ENCODE assay signal across 31 cellular contexts in genomic region chr3:76651784-76652183, GRCh38.
A peak's percentile ranks its signal among the peaks of the same experiment; 100 is the strongest.
DNase-seq lines count a peak whose midpoint lies in the region; ATAC-seq and TF ChIP-seq lines count a peak whose summit lies in the region.
"Had no signal": no experiment of that assay in that cellular context is flagged by ENCODE, and none has a peak within 500 bp of the region (broad histone marks: within the 10 kb centered on the region; RNA-seq: fewer than 3 reads in every experiment).

No MANE protein-coding gene starts in this region.

- H3K9me3 ChIP-seq in hepatocyte (ENCODE audit: low read depth), result no peaks in the 10 kb centered on the region
- H3K9me3 ChIP-seq: esophagus muscularis mucosa, heart right ventricle, neutrophil, right lobe of liver had no signal

- 87% methylated on average over 1 of the region's 1 CpG for WGBS in hepatocyte (ENCODE audit: low lambda C conversion rate, missing lambda C conversion rate)

- TF ChIP-seq CTCF in hepatocyte (IDR thresholded peaks at IDR 0.05; ENCODE audit: poor library complexity), result no peak

- no peak overlapping the region for H3K27ac Mint-ChIP-seq in activated T-helper 17 cell treated with anti-CD3 and anti-CD28 coated beads, Interleukin-2, amount 50 U/mL, for 72 hours
- H3K27ac Mint-ChIP-seq: activated CD4-positive, alpha-beta memory T cell treated with anti-CD3 and anti-CD28 coated beads for 36 hours; activated naive CD8-positive, alpha-beta T cell; CD4-positive, CD25-positive, alpha-beta regulatory T cell; immature natural killer cell; progenitor cell of endocrine pancreas; type B pancreatic cell had no signal

- H2AFZ ChIP-seq in hepatocyte, result no peak overlapping the region

- H3K4me1 ChIP-seq in hepatocyte (ENCODE audit: insufficient read depth), result no peaks in the 10 kb centered on the region
- H3K4me1 ChIP-seq: esophagus muscularis mucosa, heart right ventricle, right lobe of liver had no signal

- no peaks in the 10 kb centered on the region for H3K36me3 ChIP-seq in hepatocyte (replicated peaks; ENCODE audit: insufficient read depth, low read depth)
- H3K36me3 ChIP-seq: esophagus muscularis mucosa, heart right ventricle, neutrophil, right lobe of liver had no signal

- no peaks in the 10 kb centered on the region for H3K79me2 ChIP-seq in hepatocyte

- ATAC-seq in activated T-cell treated with anti-CD3 and anti-CD28 coated beads, Interleukin-2, amount 50 U/mL, for 4 hours, result no peak
- ATAC-seq in activated T-helper 17 cell treated with anti-CD3 and anti-CD28 coated beads, Interleukin-2, amount 50 U/mL, for 72 hours (replicated peaks), result no peak
- ATAC-seq: heart right ventricle, HepG2, right lobe of liver had no signal

- no peaks in the 10 kb centered on the region for H3K9me2 ChIP-seq in hepatocyte (replicated peaks; ENCODE audit: insufficient read depth)

- H3K4me3 Mint-ChIP-seq in activated T-cell treated with anti-CD3 and anti-CD28 coated beads, Interleukin-2, amount 50 U/mL, for 4 hours, result no peak overlapping the region
- H3K4me3 Mint-ChIP-seq in activated T-helper 17 cell treated with anti-CD3 and anti-CD28 coated beads, Interleukin-2, amount 50 U/mL, for 72 hours, result no peak overlapping the region
- H3K4me3 Mint-ChIP-seq: activated CD4-positive, alpha-beta memory T cell treated with anti-CD3 and anti-CD28 coated beads for 36 hours; activated naive CD8-positive, alpha-beta T cell; CD4-positive, CD25-positive, alpha-beta regulatory T cell; immature natural killer cell; type B pancreatic cell had no signal

- H3K27me3 Mint-ChIP-seq in activated T-cell treated with anti-CD3 and anti-CD28 coated beads, Interleukin-2, amount 50 U/mL, for 4 hours (ENCODE audit: low read depth), result no peaks in the 10 kb centered on the region
- no peaks in the 10 kb centered on the region for H3K27me3 Mint-ChIP-seq in activated T-helper 17 cell treated with anti-CD3 and anti-CD28 coated beads, Interleukin-2, amount 50 U/mL, for 72 hours
- H3K27me3 Mint-ChIP-seq: activated CD4-positive, alpha-beta memory T cell treated with anti-CD3 and anti-CD28 coated beads for 36 hours; activated naive CD8-positive, alpha-beta T cell; CD4-positive, CD25-positive, alpha-beta regulatory T cell; progenitor cell of endocrine pancreas had no signal

- no peaks in the 10 kb centered on the region for H4K20me1 ChIP-seq in hepatocyte (ENCODE audit: insufficient read depth, poor library complexity, severe bottlenecking)

- H3K27ac ChIP-seq in hepatocyte, result no peak overlapping the region
- H3K27ac ChIP-seq: coronary artery, esophagus muscularis mucosa, heart right ventricle, neutrophil, right lobe of liver, SK-N-MC had no signal

- no peak overlapping the region for H3K4me2 ChIP-seq in hepatocyte

- no peaks in the 10 kb centered on the region for H3K36me3 Mint-ChIP-seq in activated T-cell treated with anti-CD3 and anti-CD28 coated beads, Interleukin-2, amount 50 U/mL, for 4 hours (ENCODE audit: insufficient read depth)
- H3K36me3 Mint-ChIP-seq in activated T-helper 17 cell treated with anti-CD3 and anti-CD28 coated beads, Interleukin-2, amount 50 U/mL, for 72 hours (ENCODE audit: low read depth), result no peaks in the 10 kb centered on the region
- H3K36me3 Mint-ChIP-seq: activated CD4-positive, alpha-beta memory T cell treated with anti-CD3 and anti-CD28 coated beads for 36 hours; activated naive CD8-positive, alpha-beta T cell; CD4-positive, CD25-positive, alpha-beta regulatory T cell; immature natural killer cell; type B pancreatic cell had no signal

- peaks cover 19% of the 10 kb centered on the region for H3K9me3 Mint-ChIP-seq in activated T-cell treated with anti-CD3 and anti-CD28 coated beads, Interleukin-2, amount 50 U/mL, for 4 hours
- peaks cover 12% of the 10 kb centered on the region for H3K9me3 Mint-ChIP-seq in activated T-helper 17 cell treated with anti-CD3 and anti-CD28 coated beads, Interleukin-2, amount 50 U/mL, for 72 hours
- H3K9me3 Mint-ChIP-seq: type B pancreatic cell had no signal

- no peaks in the 10 kb centered on the region for H3K4me1 Mint-ChIP-seq in activated T-cell treated with anti-CD3 and anti-CD28 coated beads, Interleukin-2, amount 50 U/mL, for 4 hours (ENCODE audit: low read depth)
- no peaks in the 10 kb centered on the region for H3K4me1 Mint-ChIP-seq in activated T-helper 17 cell treated with anti-CD3 and anti-CD28 coated beads, Interleukin-2, amount 50 U/mL, for 72 hours
- H3K4me1 Mint-ChIP-seq: CD4-positive, CD25-positive, alpha-beta regulatory T cell; immature natural killer cell had no signal

- no peaks in the 10 kb centered on the region for H3K27me3 ChIP-seq in hepatocyte
- H3K27me3 ChIP-seq: esophagus muscularis mucosa, heart right ventricle, neutrophil, right lobe of liver had no signal

- no peak overlapping the region for H3K4me3 ChIP-seq in hepatocyte
- H3K4me3 ChIP-seq: coronary artery, esophagus muscularis mucosa, heart right ventricle, right lobe of liver, SK-N-MC had no signal

- peak; percentile 17 for DNase-seq in COLO829 (ENCODE audit: low spot score)
- DNase-seq in H4 (ENCODE audit: low spot score), result peak; percentile 6
- peak; percentile 5 for DNase-seq in RKO (ENCODE audit: low spot score)
- DNase-seq in iPS-NIHi7 (ENCODE audit: extremely low spot score), result peak; percentile 25
- no peak for DNase-seq in activated T-cell treated with anti-CD3 and anti-CD28 coated beads, Interleukin-2, amount 50 U/mL, for 4 hours
- DNase-seq in hepatocyte (ENCODE audit: low spot score), result no peak
- DNase-seq: activated CD4-positive, alpha-beta memory T cell treated with anti-CD3 and anti-CD28 coated beads for 36 hours; activated CD4-positive, CD25-positive, alpha-beta regulatory T cell treated with anti-CD3 and anti-CD28 coated beads, Interleukin-2, amount 50 U/mL, for 72 hours; activated CD8-positive, alpha-beta memory T cell treated with anti-CD3 and anti-CD28 coated beads, Interleukin-2, amount 50 U/mL, for 4 hours; aorta; CD4-positive, CD25-positive, alpha-beta regulatory T cell; DMS153; foreskin melanocyte; GDM1; heart right ventricle; immature natural killer cell; mesenchymal stem cell; NCI-H1092 treated with DMSO at 0.1 percent for 48 hours; NCI-H187 treated with DMSO at 0.1 percent for 48 hours; NCI-H524 treated with DMSO at 0.1 percent for 48 hours; right lobe of liver; stimulated activated CD4-positive, alpha-beta T cell treated with anti-CD3 and anti-CD28 coated beads, Interleukin-2, amount 100 ng/mL, for 48 hours had no signal

Comparison
In these comparisons a context has a peak if more than half of its experiments do, and no peak if none do; other contexts are left out.
1. DNase-seq: peak in COLO829 (single experiment), H4 (single experiment), RKO (single experiment) and iPS-NIHi7 (single experiment); none in activated T-cell treated with anti-CD3 and anti-CD28 coated beads, Interleukin-2, amount 50 U/mL, for 4 hours (single experiment) and hepatocyte (single experiment).